8 cellular contexts compared by ENCODE assay signal in genomic region chr17:29149431-29150064, GRCh38. TPM values are rescaled to one million over a fixed set of nuclear protein-coding genes. Genes with fewer than 3 reads are reported as not detected.
DNase-seq lines count a peak whose midpoint lies in the region; ATAC-seq, FAIRE-seq and TF ChIP-seq lines count a peak whose summit lies in the region.

No MANE protein-coding gene starts in this region.

- 100% methylated on average over 2 of the region's 8 CpGs for WGBS in HepG2 (ENCODE audit: low lambda C conversion rate)
- 25% methylated on average over 8 of the region's 8 CpGs; no CpG with 5 or more reads in 1 of the 2 donors for WGBS in transverse colon (ENCODE audit: low coverage in 1 of 2), 2 donors

- no peaks in the 10 kb centered on the region for H3K27me3 ChIP-seq in HepG2 (ENCODE audit: control insufficient read depth in 1 of 2, insufficient read depth in 2 of 2, low read length in 2 of 2)
- H3K27me3 ChIP-seq in transverse colon: no peaks in the 10 kb centered on the region

- DNase-seq in DMS79 (lab: John Stamatoyannopoulos, UW) (peak; percentile 50), KBM-7 (peak; percentile 30), HepG2 (ENCODE audit: low spot score) (no peak), transverse colon (peak; percentile 33), KG1 (lab: John Stamatoyannopoulos, UW) (no peak), HCEC 1CT (no peak)

- TF ChIP-seq EP300 in HepG2 (IDR thresholded peaks at IDR 0.05; ENCODE audit: low read depth in 2 of 2, low read length in 2 of 2): no peak
- no peak for TF ChIP-seq EP300 in HepG2 (CRISPR knock-in tag; IDR thresholded peaks at IDR 0.05; ENCODE audit: borderline replicate concordance)
- no peak for TF ChIP-seq EP300 in transverse colon (IDR thresholded peaks at IDR 0.05; ENCODE audit: low read depth)

- 0 out of 2 replicates have a peak overlapping the region, but pooled peaks have one; percentile 52 for H3K9ac ChIP-seq in HepG2 (ENCODE audit: insufficient read depth, low read depth, low read length)

- H3K4me3 ChIP-seq in HepG2 (replicated peaks in 1 of 3; ENCODE audit: insufficient read depth in 1 of 3, low read depth in 2 of 3, low read length in 3 of 3) (peak overlapping the region; percentile 25 to 55 (median 43); a peak in 3 of 6 replicates), transverse colon (peak overlapping the region in 3 of 4 donors; percentile 38 to 57 (median 45))

- BruUV-seq in HepG2 (replicated peaks; lab: Mats Ljungman, UMichigan): TSS peak; percentile 25

- intact Hi-C loops in HepG2 (cut with micrococcal nuclease; ENCODE audit: unreplicated experiment): loop anchor here (10.0 kb wide), 2 partner anchors 65 to 145 kb away; partner anchors contain the start of gene NUFIP2
- intact Hi-C loops in transverse colon (cut with DNase I; ENCODE audit: low total_unique reads): loop anchor here (1.0 to 5.0 kb wide), 3 partner anchors 29 to 143 kb away; partner anchors contain the start of gene NUFIP2

- POLR2A ChIA-PET in HepG2 (lab: Yijun Ruan, JAX): interaction anchor here (0.7 to 21.6 kb wide), 15 partner anchors 11 to 241 kb away, joined by 3 to 618 read pairs (median 5); partner anchors contain the start of genes MYO18A, NUFIP2 and TAOK1

- H3K9me3 ChIP-seq in HepG2 (ENCODE audit: low read length) (no peaks in the 10 kb centered on the region), transverse colon (no peaks in the 10 kb centered on the region)

- CTCF ChIA-PET in HepG2 (lab: Yijun Ruan, JAX; ENCODE audit: low intra/inter-chr PET ratio, low total read pairs): interaction anchor here (1.0 to 4.6 kb wide), 5 partner anchors 28 to 142 kb away, joined by 3 to 44 read pairs (median 4); partner anchors contain the start of gene MYO18A

- peaks cover 20% of the 10 kb centered on the region; the same call in 1 of the 2 replicates for H4K20me1 ChIP-seq in HepG2 (ENCODE audit: insufficient read depth, low read length)

- TF ChIP-seq CTCF in HepG2 (CRISPR knock-in tag; IDR thresholded peaks at IDR 0.05): no peak
- TF ChIP-seq CTCF in transverse colon (IDR thresholded peaks at IDR 0.05): no peak

- no peak for FAIRE-seq in HepG2 (lab: Jason Lieb, UNC)

- no peak for ATAC-seq in HepG2
- ATAC-seq in HG02840 (IDR thresholded peaks at IDR 0.05; ENCODE audit: low FRiP score, unreplicated experiment): no peak

- H3K36me3 ChIP-seq in HepG2 (replicated peaks in 1 of 2; ENCODE audit: control insufficient read depth in 1 of 2, insufficient read depth in 2 of 2, low read length in 2 of 2) (peaks cover 6 to 22% of the 10 kb centered on the region in 2 experiments; a peak in 4 of 5 replicates), transverse colon (no peaks in the 10 kb centered on the region)

- H2AFZ ChIP-seq in HepG2 (ENCODE audit: low read length): no peak overlapping the region

- H3K27ac ChIP-seq in angular gyrus (ENCODE audit: low read depth, low read length) (peak overlapping the region; percentile 89), HepG2 (ENCODE audit: extremely low read length, insufficient read depth, low read length) (peak overlapping the region; percentile 9), transverse colon (peak overlapping the region; percentile 78 to 89 (median 82))

- in situ Hi-C loops in KBM-7 (cut with MboI; ENCODE audit: low pct_unique_long_range_greater_than_20kb, low sequenced_read_pairs) (loop anchor here (25.0 kb wide), 1 partner anchor 413 kb away; the partner anchor contains the start of genes ABHD15 and TP53I13), HepG2 (cut with HindIII; ENCODE audit: extremely low pct_ligation_motif_present, low pct_unique_long_range_greater_than_20kb) (loop anchor here (5.0 kb wide), 2 partner anchors 33 to 68 kb away; partner anchors contain the start of gene MYO18A), transverse colon (cut with MboI; ENCODE audit: low pct_ligation_motif_present in 1 of 4, low pct_unique_long_range_greater_than_20kb in 1 of 4, low sequenced_read_pairs in 3 of 4) (loop anchor here in 3 of 4 donors (10.0 to 25.0 kb wide), 3 partner anchors 55 to 138 kb away; partner anchors contain the start of gene NUFIP2 (in 1 of the 3))

- TF ChIP-seq POLR2A in HepG2 (IDR thresholded peaks at IDR 0.05; ENCODE audit: insufficient read depth in 1 of 2, low read depth in 2 of 2, low read length in 2 of 2): no peak
- TF ChIP-seq POLR2A in transverse colon (IDR thresholded peaks at IDR 0.05): no peak

- H3K4me1 ChIP-seq in HepG2 (ENCODE audit: insufficient read depth, low read length): peaks cover 81% of the 10 kb centered on the region
- peaks cover 17 to 37% (median 27%) of the 10 kb centered on the region in 4 donors for H3K4me1 ChIP-seq in transverse colon

- H3K4me2 ChIP-seq in HepG2 (ENCODE audit: low read depth, low read length): peak overlapping the region; percentile 66

- peaks cover 52% of the 10 kb centered on the region for H3K79me2 ChIP-seq in HepG2 (ENCODE audit: insufficient read depth, low read length)

- no peak for TF ChIP-seq RAD21 in HepG2 (CRISPR knock-in tag; IDR thresholded peaks at IDR 0.05)

TF ChIP-seq in HepG2, 621 proteins besides CTCF, POLR2A, EP300 and RAD21 (continues in another document):
- TF ChIP-seq ZNF713 (CRISPR knock-in tag; IDR thresholded peaks at IDR 0.05): 0 out of 2 replicates have a peak, but pooled peaks have one; percentile 5
- no peak for TF ChIP-seq ZFYVE20 (CRISPR knock-in tag; IDR thresholded peaks at IDR 0.05; ENCODE audit: borderline replicate concordance, low read depth)
- TF ChIP-seq NFATC3 (CRISPR knock-in tag; IDR thresholded peaks at IDR 0.05): 0 out of 2 replicates have a peak, but pooled peaks have one; percentile 12
- TF ChIP-seq, protein P1, sequence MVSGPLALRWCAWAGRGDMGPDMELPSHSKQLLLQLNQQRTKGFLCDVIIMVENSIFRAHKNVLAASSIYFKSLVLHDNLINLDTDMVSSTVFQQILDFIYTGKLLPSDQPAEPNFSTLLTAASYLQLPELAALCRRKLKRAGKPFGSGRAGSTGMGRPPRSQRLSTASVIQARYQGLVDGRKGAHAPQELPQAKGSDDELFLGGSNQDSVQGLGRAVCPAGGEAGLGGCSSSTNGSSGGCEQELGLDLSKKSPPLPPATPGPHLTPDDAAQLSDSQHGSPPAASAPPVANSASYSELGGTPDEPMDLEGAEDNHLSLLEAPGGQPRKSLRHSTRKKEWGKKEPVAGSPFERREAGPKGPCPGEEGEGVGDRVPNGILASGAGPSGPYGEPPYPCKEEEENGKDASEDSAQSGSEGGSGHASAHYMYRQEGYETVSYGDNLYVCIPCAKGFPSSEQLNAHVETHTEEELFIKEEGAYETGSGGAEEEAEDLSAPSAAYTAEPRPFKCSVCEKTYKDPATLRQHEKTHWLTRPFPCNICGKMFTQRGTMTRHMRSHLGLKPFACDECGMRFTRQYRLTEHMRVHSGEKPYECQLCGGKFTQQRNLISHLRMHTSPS (CRISPR knock-in tag; IDR thresholded peaks at IDR 0.05; ENCODE audit: low read depth): 0 out of 2 replicates have a peak, but pooled peaks have one; percentile 3
- TF ChIP-seq, protein P2, sequence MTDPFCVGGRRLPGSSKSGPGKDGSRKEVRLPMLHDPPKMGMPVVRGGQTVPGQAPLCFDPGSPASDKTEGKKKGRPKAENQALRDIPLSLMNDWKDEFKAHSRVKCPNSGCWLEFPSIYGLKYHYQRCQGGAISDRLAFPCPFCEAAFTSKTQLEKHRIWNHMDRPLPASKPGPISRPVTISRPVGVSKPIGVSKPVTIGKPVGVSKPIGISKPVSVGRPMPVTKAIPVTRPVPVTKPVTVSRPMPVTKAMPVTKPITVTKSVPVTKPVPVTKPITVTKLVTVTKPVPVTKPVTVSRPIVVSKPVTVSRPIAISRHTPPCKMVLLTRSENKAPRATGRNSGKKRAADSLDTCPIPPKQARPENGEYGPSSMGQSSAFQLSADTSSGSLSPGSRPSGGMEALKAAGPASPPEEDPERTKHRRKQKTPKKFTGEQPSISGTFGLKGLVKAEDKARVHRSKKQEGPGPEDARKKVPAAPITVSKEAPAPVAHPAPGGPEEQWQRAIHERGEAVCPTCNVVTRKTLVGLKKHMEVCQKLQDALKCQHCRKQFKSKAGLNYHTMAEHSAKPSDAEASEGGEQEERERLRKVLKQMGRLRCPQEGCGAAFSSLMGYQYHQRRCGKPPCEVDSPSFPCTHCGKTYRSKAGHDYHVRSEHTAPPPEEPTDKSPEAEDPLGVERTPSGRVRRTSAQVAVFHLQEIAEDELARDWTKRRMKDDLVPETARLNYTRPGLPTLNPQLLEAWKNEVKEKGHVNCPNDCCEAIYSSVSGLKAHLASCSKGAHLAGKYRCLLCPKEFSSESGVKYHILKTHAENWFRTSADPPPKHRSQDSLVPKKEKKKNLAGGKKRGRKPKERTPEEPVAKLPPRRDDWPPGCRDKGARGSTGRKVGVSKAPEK (CRISPR knock-in tag; IDR thresholded peaks at IDR 0.05; ENCODE audit: borderline replicate concordance): no peak

RNA-seq across cellular contexts. Expression of gene MYO18A, which starts 30.6 kb away (rescaled TPM):
- total RNA-seq in HepG2 (2016; rRNA removed; fragmentation: Illumina TruSeq; extraction: Trizol) (21.2 and 24.8 TPM in 2 replicates), transverse colon (100 to 1,000 TPM; 112 to 191 (median 136) TPM)
- total RNA-seq in HepG2 (2016; cell fraction: cytosol; rRNA removed; fragmentation: Illumina TruSeq; extraction: Trizol; ENCODE audit: low read depth): 4.9 and 7.5 TPM in 2 replicates
- 16.3 and 25.6 TPM in 2 replicates for total RNA-seq in HepG2 (2016; cell fraction: insoluble cytoplasmic fraction; rRNA removed; fragmentation: Illumina TruSeq; extraction: Trizol)
- total RNA-seq in HepG2 (2016; cell fraction: membrane; rRNA removed; fragmentation: Illumina TruSeq; extraction: Trizol): 5.8 and 6.0 TPM in 2 replicates
- total RNA-seq in HepG2 (2016; cell fraction: nucleus; rRNA removed; fragmentation: Illumina TruSeq; extraction: Trizol): 24.8 and 30.3 TPM in 2 replicates
- polyA plus RNA-seq in HepG2 (2011; rRNA removed): 16.8 and 23.2 TPM in 2 replicates
- polyA plus RNA-seq in HepG2 (2011; cell fraction: cytosol; rRNA removed): 8.3 and 9.6 TPM in 2 replicates
- 155 and 159 TPM in 2 replicates for polyA plus RNA-seq in HepG2 (2011; cell fraction: nucleus; rRNA removed)
- polyA plus RNA-seq in HepG2 (2012): 42.0 and 44.5 TPM in 2 replicates
- polyA plus RNA-seq in HepG2 (2016; cell fraction: cytosol; fragmentation: Illumina TruSeq; extraction: Trizol; ENCODE audit: low read depth): 0.96 and 1.4 TPM in 2 replicates
- polyA plus RNA-seq in HepG2 (2016; cell fraction: insoluble cytoplasmic fraction; fragmentation: Illumina TruSeq; extraction: Trizol; ENCODE audit: low read depth): 16.0 and 20.4 TPM in 2 replicates
- polyA plus RNA-seq in HepG2 (2016; cell fraction: membrane; fragmentation: Illumina TruSeq; extraction: Trizol; ENCODE audit: low read depth): 2.4 and 3.0 TPM in 2 replicates
- 72.8 and 77.7 TPM in 2 replicates for polyA plus RNA-seq in HepG2 (2016; cell fraction: nucleus; fragmentation: Illumina TruSeq; extraction: Trizol; ENCODE audit: insufficient read depth, low read depth)
- 39.4 and 67.1 TPM in 2 replicates for polyA minus RNA-seq in HepG2 (2011; rRNA and poly(A)+ RNA removed; ENCODE audit: low replicate concordance)
- 13.7 and 17.4 TPM in 2 replicates for polyA minus RNA-seq in HepG2 (2011; cell fraction: cytosol; rRNA and poly(A)+ RNA removed)
- polyA minus RNA-seq in HepG2 (2011; cell fraction: nucleus; rRNA and poly(A)+ RNA removed): 65.8 and 83.4 TPM in 2 replicates

Comparison
In these comparisons a context has a peak if more than half of its experiments do, and no peak if none do; other contexts are left out.
1. DNase-seq: peak in DMS79 (single experiment), KBM-7 (single experiment) and transverse colon (single experiment); none in HepG2 (single experiment), KG1 (single experiment) and HCEC 1CT (single experiment).
2. H3K27ac ChIP-seq: peak in every context shown above with its lines; median percentile 89 in angular gyrus; 82 in transverse colon; 9 in HepG2.